Comparison of ENCODE assay signal across 8 cellular contexts in the genomic region with DNA sequence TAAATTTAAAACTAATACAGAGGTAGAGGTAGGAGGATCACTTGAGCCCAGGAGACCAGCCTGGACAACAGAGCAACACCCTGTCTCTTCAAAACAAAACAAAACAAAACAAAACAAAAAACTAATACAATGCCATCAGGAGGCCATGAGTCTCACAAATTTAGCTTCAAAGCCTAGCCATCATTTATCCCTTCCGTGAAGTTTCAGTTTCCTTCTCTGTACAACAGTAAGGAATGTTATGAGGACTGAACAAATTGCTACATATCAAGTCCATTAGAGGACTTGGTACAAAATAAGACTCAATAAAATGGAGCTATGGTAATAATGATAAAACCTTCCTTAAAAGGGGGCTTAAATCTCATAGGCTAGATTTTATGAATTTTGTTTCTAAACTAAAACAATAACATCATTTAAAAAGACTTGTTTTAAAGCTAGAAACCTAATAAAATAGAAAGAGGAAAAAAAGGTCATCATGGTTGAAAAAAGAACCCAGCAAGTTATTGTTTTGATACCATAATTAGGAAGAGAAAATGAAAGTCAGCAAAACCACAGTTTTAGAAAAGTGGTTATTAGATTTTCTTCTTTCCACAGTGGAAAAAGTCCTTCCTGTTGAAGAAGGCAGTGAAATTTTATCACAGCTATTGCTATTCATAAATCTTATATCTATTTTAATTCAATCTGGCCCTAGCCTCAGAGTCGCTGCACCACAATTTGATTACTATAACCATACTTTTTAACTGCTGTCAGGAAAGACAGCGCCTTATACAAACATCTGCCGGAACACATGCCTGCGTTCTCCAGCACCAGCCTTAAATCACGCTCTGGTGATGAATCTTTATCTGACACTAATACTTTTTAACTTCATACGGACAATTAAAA.
DNase-seq lines count a peak whose midpoint lies in the region; ATAC-seq and TF ChIP-seq lines count a peak whose summit lies in the region.

No MANE protein-coding gene starts in this region.

- peaks cover 58% of the 10 kb centered on the region for H4K20me1 ChIP-seq in OCI-LY3 (ENCODE audit: insufficient read depth, low read length)

- TF ChIP-seq CTCF in OCI-LY3 (IDR thresholded peaks at IDR 0.05; ENCODE audit: low read depth, low read length): no peak

- H3K27ac ChIP-seq in OCI-LY3 (ENCODE audit: low read length) (no peak overlapping the region), skin epidermis (peak overlapping the region in 14 of 21 experiments; percentile 0 to 78 (median 54))

- no peaks in the 10 kb centered on the region for H3K9me3 ChIP-seq in OCI-LY3 (ENCODE audit: insufficient read depth, low read length)
- no peaks in the 10 kb centered on the region for H3K9me3 ChIP-seq in endocrine pancreas (ENCODE audit: control insufficient read depth, low read length)

- peak overlapping the region; percentile 57 for H3K4me3 ChIP-seq in OCI-LY3 (ENCODE audit: low read length)
- peak overlapping the region; percentile 40 for H3K4me3 ChIP-seq in endocrine pancreas (ENCODE audit: control insufficient read depth, insufficient read depth, low read length)
- peak overlapping the region in 1 of 7 experiments; percentile 13 for H3K4me3 ChIP-seq in skin epidermis

- no peak overlapping the region for H2AFZ ChIP-seq in OCI-LY3 (ENCODE audit: low read depth, low read length)

- H3K4me2 ChIP-seq in OCI-LY3 (ENCODE audit: low read length): peak overlapping the region; percentile 84

- peak; percentile 62 for DNase-seq in NOMO-1 treated with DMSO at 0.1 percent for 48 hours (lab: John Stamatoyannopoulos, UW; ENCODE audit: unreplicated experiment)
- DNase-seq in NOMO-1 treated with dmso at 0.1 percent for 144 hours (lab: John Stamatoyannopoulos, UW; ENCODE audit: unreplicated experiment): no peak
- DNase-seq in OCI-M2 (lab: John Stamatoyannopoulos, UW; ENCODE audit: unreplicated experiment): no peak

- H3K27me3 ChIP-seq in OCI-LY3 (ENCODE audit: low read depth, low read length) (peaks cover 27% of the 10 kb centered on the region), endocrine pancreas (ENCODE audit: control insufficient read depth, insufficient read depth, low read length) (no peaks in the 10 kb centered on the region)

- H3K36me3 ChIP-seq in OCI-LY3 (replicated peaks; ENCODE audit: low read depth, low read length) (peaks cover 7% of the 10 kb centered on the region), endocrine pancreas (ENCODE audit: control insufficient read depth, insufficient read depth, low read length) (no peaks in the 10 kb centered on the region)

- ATAC-seq in GM19467 (IDR thresholded peaks at IDR 0.05; ENCODE audit: unreplicated experiment) (no peak), GM18502 (IDR thresholded peaks at IDR 0.05; ENCODE audit: poor library complexity, unreplicated experiment) (no peak)

- no peak overlapping the region for H3K9ac ChIP-seq in OCI-LY3 (ENCODE audit: low read length)
- no peak overlapping the region for H3K9ac ChIP-seq in endocrine pancreas (ENCODE audit: control insufficient read depth, insufficient read depth, low read length)

- H3K4me1 ChIP-seq in OCI-LY3 (ENCODE audit: low read length) (peaks cover 63% of the 10 kb centered on the region), endocrine pancreas (ENCODE audit: control insufficient read depth, insufficient read depth, low read length) (peaks cover 5% of the 10 kb centered on the region)

- H3K79me2 ChIP-seq in OCI-LY3 (ENCODE audit: low read length): peaks cover 44% of the 10 kb centered on the region
